In genomic region chr1:109711593-109712320, GRCh38 we compare ENCODE assay signal across 10 cellular contexts. TPM values are rescaled to one million over a fixed set of nuclear protein-coding genes. Genes with fewer than 3 reads are reported as not detected.
A peak's percentile ranks its signal among the peaks of the same experiment; 100 is the strongest.
DNase-seq lines count a peak whose midpoint lies in the region; ATAC-seq and TF ChIP-seq lines count a peak whose summit lies in the region.
"Not testable (repeated sequence)": the region's sequence is repeated elsewhere in the genome, so short reads cannot be mapped to it uniquely, and the experiment has no call there.
"Had no signal": no experiment of that assay in that cellular context is flagged by ENCODE, and none has a peak within 500 bp of the region (broad histone marks: within the 10 kb centered on the region; RNA-seq: fewer than 3 reads in every experiment).

Gene GSTM5 (plus strand): TSS chr1:109712251. CDS start chr1:109712313, 62 bp downstream.

- not testable (repeated sequence) for H3K36me3 ChIP-seq in brain microvascular endothelial cell (replicated peaks)

- DNase-seq in GM10266 (ENCODE audit: extremely low spot score) (peak; percentile 2), inferior parietal cortex (ENCODE audit: extremely low spot score) (peak; percentile 0)
- DNase-seq in activated CD4-positive, alpha-beta T cell treated with anti-CD3 and anti-CD28 coated beads, Interleukin-2, amount 10 ng/mL, durations not matched to agents 24 days and 14 days: peak; percentile 70
- DNase-seq in brain microvascular endothelial cell; fibroblast of the aortic adventitia (ENCODE audit: low read depth); natural killer cell treated with Interleukin-12 subunit alpha and Interleukin-12 subunit beta and Interleukin-15 and Interleukin-18, amount 100 ng/mL, for 72 hours (ENCODE audit: low spot score); stimulated activated naive B cell treated with anti-CD40 and anti-IgM and Interleukin-4, amounts not matched to agents 10 μg/mL and 1 μg/mL and 100 μg/mL, for 72 hours: not testable (repeated sequence)

- intact Hi-C loops in activated CD4-positive, alpha-beta T cell treated with anti-CD3 and anti-CD28 coated beads, Interleukin-2, amount 10 ng/mL, durations not matched to agents 24 days and 14 days (cut with micrococcal nuclease): not testable (repeated sequence)

- peak within 1 kb of the TSS; percentile 92 for H3K27ac Mint-ChIP-seq in activated CD4-positive, alpha-beta T cell treated with anti-CD3 and anti-CD28 coated beads, Interleukin-2, amount 10 ng/mL, durations not matched to agents 24 days and 14 days
- not testable (repeated sequence) for H3K27ac Mint-ChIP-seq in natural killer cell treated with Interleukin-12 subunit alpha and Interleukin-12 subunit beta and Interleukin-15 and Interleukin-18, amount 100 ng/mL, for 72 hours; stimulated activated naive B cell treated with anti-CD40 and anti-IgM and Interleukin-4, amounts not matched to agents 10 μg/mL and 1 μg/mL and 100 μg/mL, for 72 hours

- H3K27me3 ChIP-seq in brain microvascular endothelial cell (replicated peaks): not testable (repeated sequence)

- H3K27ac ChIP-seq in brain microvascular endothelial cell: not testable (repeated sequence)

- H3K4me3 ChIP-seq in brain microvascular endothelial cell (ENCODE audit: low read depth, low read length): peak within 1 kb of the TSS; percentile 40
- not testable (repeated sequence) for H3K4me3 ChIP-seq in fibroblast of the aortic adventitia (ENCODE audit: low read depth, low read length)

- TF ChIP-seq CTCF in GM10266 (IDR thresholded peaks at IDR 0.05; ENCODE audit: control insufficient read depth, insufficient read depth, low read depth, missing control alignments); brain microvascular endothelial cell (IDR thresholded peaks at IDR 0.05; ENCODE audit: low read depth, low read length, missing control alignments); fibroblast of the aortic adventitia (IDR thresholded peaks at IDR 0.05; ENCODE audit: insufficient read depth, low read length): not testable (repeated sequence)

- H3K9me3 Mint-ChIP-seq in activated CD4-positive, alpha-beta T cell treated with anti-CD3 and anti-CD28 coated beads, Interleukin-2, amount 10 ng/mL, durations not matched to agents 24 days and 14 days; natural killer cell treated with Interleukin-12 subunit alpha and Interleukin-12 subunit beta and Interleukin-15 and Interleukin-18, amount 100 ng/mL, for 72 hours: not testable (repeated sequence)
- peaks cover 5 to 12% of the 10 kb centered on the region in 2 donors for H3K9me3 Mint-ChIP-seq in stimulated activated naive B cell treated with anti-CD40 and anti-IgM and Interleukin-4, amounts not matched to agents 10 μg/mL and 1 μg/mL and 100 μg/mL, for 72 hours

- peak; percentile 43 to 48 for ATAC-seq in natural killer cell treated with Interleukin-12 subunit alpha and Interleukin-12 subunit beta and Interleukin-15 and Interleukin-18, amount 100 ng/mL, for 72 hours
- peak; percentile 50 to 61 for ATAC-seq in stimulated activated naive B cell treated with anti-CD40 and anti-IgM and Interleukin-4, amounts not matched to agents 10 μg/mL and 1 μg/mL and 100 μg/mL, for 72 hours (replicated peaks)

- H3K27me3 Mint-ChIP-seq in activated CD4-positive, alpha-beta T cell treated with anti-CD3 and anti-CD28 coated beads, Interleukin-2, amount 10 ng/mL, durations not matched to agents 24 days and 14 days: not testable (repeated sequence)
- H3K27me3 Mint-ChIP-seq in natural killer cell treated with Interleukin-12 subunit alpha and Interleukin-12 subunit beta and Interleukin-15 and Interleukin-18, amount 100 ng/mL, for 72 hours: peaks cover 8 to 12% of the 10 kb centered on the region in 2 donors
- peaks cover 20 to 30% of the 10 kb centered on the region in 2 donors for H3K27me3 Mint-ChIP-seq in stimulated activated naive B cell treated with anti-CD40 and anti-IgM and Interleukin-4, amounts not matched to agents 10 μg/mL and 1 μg/mL and 100 μg/mL, for 72 hours

- not testable (repeated sequence) for H3K4me1 Mint-ChIP-seq in activated CD4-positive, alpha-beta T cell treated with anti-CD3 and anti-CD28 coated beads, Interleukin-2, amount 10 ng/mL, durations not matched to agents 24 days and 14 days; natural killer cell treated with Interleukin-12 subunit alpha and Interleukin-12 subunit beta and Interleukin-15 and Interleukin-18, amount 100 ng/mL, for 72 hours (ENCODE audit: low read depth in 2 of 2)
- peaks cover 3 to 12% of the 10 kb centered on the region in 2 donors for H3K4me1 Mint-ChIP-seq in stimulated activated naive B cell treated with anti-CD40 and anti-IgM and Interleukin-4, amounts not matched to agents 10 μg/mL and 1 μg/mL and 100 μg/mL, for 72 hours

- peak within 1 kb of the TSS; percentile 82 for H3K4me3 Mint-ChIP-seq in activated CD4-positive, alpha-beta T cell treated with anti-CD3 and anti-CD28 coated beads, Interleukin-2, amount 10 ng/mL, durations not matched to agents 24 days and 14 days
- H3K4me3 Mint-ChIP-seq in natural killer cell treated with Interleukin-12 subunit alpha and Interleukin-12 subunit beta and Interleukin-15 and Interleukin-18, amount 100 ng/mL, for 72 hours: peak within 1 kb of the TSS; percentile 34
- peak within 1 kb of the TSS; percentile 46 to 75 for H3K4me3 Mint-ChIP-seq in stimulated activated naive B cell treated with anti-CD40 and anti-IgM and Interleukin-4, amounts not matched to agents 10 μg/mL and 1 μg/mL and 100 μg/mL, for 72 hours

- H3K36me3 Mint-ChIP-seq in activated CD4-positive, alpha-beta T cell treated with anti-CD3 and anti-CD28 coated beads, Interleukin-2, amount 10 ng/mL, durations not matched to agents 24 days and 14 days (ENCODE audit: low read depth): not testable (repeated sequence)
- H3K36me3 Mint-ChIP-seq in natural killer cell treated with Interleukin-12 subunit alpha and Interleukin-12 subunit beta and Interleukin-15 and Interleukin-18, amount 100 ng/mL, for 72 hours: peaks cover 11% of the 10 kb centered on the region
- peaks cover 13 to 16% of the 10 kb centered on the region in 2 donors for H3K36me3 Mint-ChIP-seq in stimulated activated naive B cell treated with anti-CD40 and anti-IgM and Interleukin-4, amounts not matched to agents 10 μg/mL and 1 μg/mL and 100 μg/mL, for 72 hours

- in situ Hi-C loops in brain microvascular endothelial cell (cut with HindIII; ENCODE audit: low pct_ligation_motif_present, low sequenced_read_pairs): not testable (repeated sequence)

RNA-seq across cellular contexts. Expression of gene GSTM5, which starts in this region (rescaled TPM):
- 0.07 TPM in 1 of 2 replicates, not detected in the other for total RNA-seq in activated CD4-positive, alpha-beta T cell treated with anti-CD3 and anti-CD28 coated beads, Interleukin-2, amount 10 ng/mL, durations not matched to agents 24 days and 14 days
- total RNA-seq in fibroblast of the aortic adventitia (ENCODE audit: low replicate concordance): 6.1 and 13.0 TPM in 2 replicates
- total RNA-seq in natural killer cell treated with Interleukin-12 subunit alpha and Interleukin-12 subunit beta and Interleukin-15 and Interleukin-18, amount 100 ng/mL, for 72 hours: not detected
- total RNA-seq: Daoy, mammary epithelial cell, PC-9 had no signal

Comparison
In these comparisons a context has a peak if more than half of its experiments do, and no peak if none do; other contexts are left out.
1. Peak in DNase-seq in activated CD4-positive, alpha-beta T cell treated with anti-CD3 and anti-CD28 coated beads, Interleukin-2, amount 10 ng/mL, durations not matched to agents 24 days and 14 days; RNA of the gene not detected or under 1 TPM.
2. Peak in ATAC-seq in natural killer cell treated with Interleukin-12 subunit alpha and Interleukin-12 subunit beta and Interleukin-15 and Interleukin-18, amount 100 ng/mL, for 72 hours; RNA of the gene not detected or under 1 TPM.